Comparison of ENCODE assay signal across 1 cellular context in genomic region chr11:15819679-15820286, GRCh38.
TF ChIP-seq lines count a peak whose summit lies in the region.

No MANE protein-coding gene starts in this region.

TF ChIP-seq in HCT116, 20 proteins besides CTCF, POLR2A, EP300 and RAD21 (continued from another document):
- TF ChIP-seq POLR2AphosphoS5 (IDR thresholded peaks at IDR 0.05; ENCODE audit: low read depth, low read length) (no peak), ZFX (IDR thresholded peaks at IDR 0.05) (no peak), EZH2phosphoT487 (IDR thresholded peaks at IDR 0.05; ENCODE audit: borderline replicate concordance) (no peak), ATF3 (IDR thresholded peaks at IDR 0.05) (no peak), SP1 (IDR thresholded peaks at IDR 0.05; ENCODE audit: low read depth) (no peak), ZNF274 (IDR thresholded peaks at IDR 0.05; ENCODE audit: low read depth, low read length) (no peak)
TF ChIP-seq in HCT116: peak in this region for 0.
